Comparison of ENCODE assay signal across 2 cellular contexts in the genomic region with DNA sequence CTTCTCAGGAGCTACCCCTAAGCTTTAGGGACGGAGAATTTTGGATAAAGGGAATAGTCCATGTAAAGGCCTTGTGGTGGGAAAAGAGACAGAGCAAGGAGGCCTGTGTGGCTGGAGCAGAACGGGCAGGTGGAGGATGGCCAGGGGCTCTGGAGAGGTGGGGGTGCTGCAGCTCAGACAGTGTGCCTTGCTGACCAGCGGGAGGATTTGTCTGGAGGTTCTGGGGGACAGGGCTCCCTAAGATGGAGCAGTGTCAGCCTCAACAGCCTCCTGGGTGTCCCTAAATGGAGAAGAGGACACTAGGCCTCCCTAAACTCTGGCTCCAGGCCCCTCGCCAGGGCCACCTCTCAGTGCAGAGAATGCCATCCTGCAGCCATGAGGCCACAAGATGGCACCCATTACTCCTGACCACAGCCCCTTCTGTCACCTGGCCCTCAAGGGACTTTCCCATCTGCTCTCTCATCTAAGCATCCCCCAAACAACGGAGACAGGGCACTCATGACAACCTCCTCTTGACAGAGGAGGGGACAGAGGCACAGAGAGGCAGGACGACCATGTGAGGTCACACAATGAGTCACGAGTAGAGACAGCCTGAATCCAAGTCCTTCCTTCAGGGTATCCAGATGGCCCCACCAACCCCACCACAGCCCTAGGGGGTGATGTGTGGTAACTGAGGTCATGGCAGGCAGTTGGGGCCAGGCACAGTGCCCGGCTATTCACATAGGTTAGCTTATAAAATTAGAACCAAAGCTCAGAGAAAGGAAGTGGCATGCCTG.
TF ChIP-seq lines count a peak whose summit lies in the region.

No MANE protein-coding gene starts in this region.

TF ChIP-seq in SK-N-SH, 30 proteins besides CTCF, POLR2A, EP300 and RAD21 (continued from another document):
- TF ChIP-seq, protein P1, sequence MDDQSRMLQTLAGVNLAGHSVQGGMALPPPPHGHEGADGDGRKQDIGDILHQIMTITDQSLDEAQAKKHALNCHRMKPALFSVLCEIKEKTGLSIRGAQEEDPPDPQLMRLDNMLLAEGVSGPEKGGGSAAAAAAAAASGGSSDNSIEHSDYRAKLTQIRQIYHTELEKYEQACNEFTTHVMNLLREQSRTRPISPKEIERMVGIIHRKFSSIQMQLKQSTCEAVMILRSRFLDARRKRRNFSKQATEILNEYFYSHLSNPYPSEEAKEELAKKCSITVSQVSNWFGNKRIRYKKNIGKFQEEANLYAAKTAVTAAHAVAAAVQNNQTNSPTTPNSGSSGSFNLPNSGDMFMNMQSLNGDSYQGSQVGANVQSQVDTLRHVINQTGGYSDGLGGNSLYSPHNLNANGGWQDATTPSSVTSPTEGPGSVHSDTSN (IDR thresholded peaks at IDR 0.05): no peak
- TF ChIP-seq, protein P2, sequence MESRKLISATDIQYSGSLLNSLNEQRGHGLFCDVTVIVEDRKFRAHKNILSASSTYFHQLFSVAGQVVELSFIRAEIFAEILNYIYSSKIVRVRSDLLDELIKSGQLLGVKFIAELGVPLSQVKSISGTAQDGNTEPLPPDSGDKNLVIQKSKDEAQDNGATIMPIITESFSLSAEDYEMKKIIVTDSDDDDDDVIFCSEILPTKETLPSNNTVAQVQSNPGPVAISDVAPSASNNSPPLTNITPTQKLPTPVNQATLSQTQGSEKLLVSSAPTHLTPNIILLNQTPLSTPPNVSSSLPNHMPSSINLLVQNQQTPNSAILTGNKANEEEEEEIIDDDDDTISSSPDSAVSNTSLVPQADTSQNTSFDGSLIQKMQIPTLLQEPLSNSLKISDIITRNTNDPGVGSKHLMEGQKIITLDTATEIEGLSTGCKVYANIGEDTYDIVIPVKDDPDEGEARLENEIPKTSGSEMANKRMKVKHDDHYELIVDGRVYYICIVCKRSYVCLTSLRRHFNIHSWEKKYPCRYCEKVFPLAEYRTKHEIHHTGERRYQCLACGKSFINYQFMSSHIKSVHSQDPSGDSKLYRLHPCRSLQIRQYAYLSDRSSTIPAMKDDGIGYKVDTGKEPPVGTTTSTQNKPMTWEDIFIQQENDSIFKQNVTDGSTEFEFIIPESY (IDR thresholded peaks at IDR 0.05; ENCODE audit: borderline replicate concordance, low read depth): no peak
- TF ChIP-seq RXRA (IDR thresholded peaks at IDR 0.05; ENCODE audit: borderline replicate concordance, low read depth): no peak
- TF ChIP-seq, protein P3, sequence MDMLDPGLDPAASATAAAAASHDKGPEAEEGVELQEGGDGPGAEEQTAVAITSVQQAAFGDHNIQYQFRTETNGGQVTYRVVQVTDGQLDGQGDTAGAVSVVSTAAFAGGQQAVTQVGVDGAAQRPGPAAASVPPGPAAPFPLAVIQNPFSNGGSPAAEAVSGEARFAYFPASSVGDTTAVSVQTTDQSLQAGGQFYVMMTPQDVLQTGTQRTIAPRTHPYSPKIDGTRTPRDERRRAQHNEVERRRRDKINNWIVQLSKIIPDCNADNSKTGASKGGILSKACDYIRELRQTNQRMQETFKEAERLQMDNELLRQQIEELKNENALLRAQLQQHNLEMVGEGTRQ (IDR thresholded peaks at IDR 0.05; ENCODE audit: borderline replicate concordance, low read depth, low read length): no peak
- no peak for TF ChIP-seq YY1 (IDR thresholded peaks at IDR 0.05; ENCODE audit: low read depth)
- TF ChIP-seq CHD2 (IDR thresholded peaks at IDR 0.05; ENCODE audit: low read length, partially characterized antibody): no peak
- no peak for TF ChIP-seq RCOR1 (IDR thresholded peaks at IDR 0.05; ENCODE audit: low read length)
- TF ChIP-seq POLR2AphosphoS5 (IDR thresholded peaks at IDR 0.05; ENCODE audit: low read depth, low read length): no peak
- TF ChIP-seq FOXM1 (IDR thresholded peaks at IDR 0.05; ENCODE audit: low read depth): no peak
- TF ChIP-seq, protein P4, sequence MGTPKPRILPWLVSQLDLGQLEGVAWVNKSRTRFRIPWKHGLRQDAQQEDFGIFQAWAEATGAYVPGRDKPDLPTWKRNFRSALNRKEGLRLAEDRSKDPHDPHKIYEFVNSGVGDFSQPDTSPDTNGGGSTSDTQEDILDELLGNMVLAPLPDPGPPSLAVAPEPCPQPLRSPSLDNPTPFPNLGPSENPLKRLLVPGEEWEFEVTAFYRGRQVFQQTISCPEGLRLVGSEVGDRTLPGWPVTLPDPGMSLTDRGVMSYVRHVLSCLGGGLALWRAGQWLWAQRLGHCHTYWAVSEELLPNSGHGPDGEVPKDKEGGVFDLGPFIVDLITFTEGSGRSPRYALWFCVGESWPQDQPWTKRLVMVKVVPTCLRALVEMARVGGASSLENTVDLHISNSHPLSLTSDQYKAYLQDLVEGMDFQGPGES (IDR thresholded peaks at IDR 0.05; ENCODE audit: low read depth, low read length): no peak
- no peak for TF ChIP-seq JUND (IDR thresholded peaks at IDR 0.05)
- TF ChIP-seq MXI1 (IDR thresholded peaks at IDR 0.05; ENCODE audit: low read depth, low read length): no peak
- TF ChIP-seq ELF1 (IDR thresholded peaks at IDR 0.05): no peak
- TF ChIP-seq GABPA (IDR thresholded peaks at IDR 0.05; ENCODE audit: low read depth): no peak
- TF ChIP-seq NFIC (IDR thresholded peaks at IDR 0.05; ENCODE audit: borderline replicate concordance): no peak

TF ChIP-seq in SK-N-SH treated with all-trans-retinoic acid at 6 μM for 48 hours, 23 proteins besides CTCF, POLR2A, EP300 and RAD21 (continued from another document):
- TF ChIP-seq, protein P5, sequence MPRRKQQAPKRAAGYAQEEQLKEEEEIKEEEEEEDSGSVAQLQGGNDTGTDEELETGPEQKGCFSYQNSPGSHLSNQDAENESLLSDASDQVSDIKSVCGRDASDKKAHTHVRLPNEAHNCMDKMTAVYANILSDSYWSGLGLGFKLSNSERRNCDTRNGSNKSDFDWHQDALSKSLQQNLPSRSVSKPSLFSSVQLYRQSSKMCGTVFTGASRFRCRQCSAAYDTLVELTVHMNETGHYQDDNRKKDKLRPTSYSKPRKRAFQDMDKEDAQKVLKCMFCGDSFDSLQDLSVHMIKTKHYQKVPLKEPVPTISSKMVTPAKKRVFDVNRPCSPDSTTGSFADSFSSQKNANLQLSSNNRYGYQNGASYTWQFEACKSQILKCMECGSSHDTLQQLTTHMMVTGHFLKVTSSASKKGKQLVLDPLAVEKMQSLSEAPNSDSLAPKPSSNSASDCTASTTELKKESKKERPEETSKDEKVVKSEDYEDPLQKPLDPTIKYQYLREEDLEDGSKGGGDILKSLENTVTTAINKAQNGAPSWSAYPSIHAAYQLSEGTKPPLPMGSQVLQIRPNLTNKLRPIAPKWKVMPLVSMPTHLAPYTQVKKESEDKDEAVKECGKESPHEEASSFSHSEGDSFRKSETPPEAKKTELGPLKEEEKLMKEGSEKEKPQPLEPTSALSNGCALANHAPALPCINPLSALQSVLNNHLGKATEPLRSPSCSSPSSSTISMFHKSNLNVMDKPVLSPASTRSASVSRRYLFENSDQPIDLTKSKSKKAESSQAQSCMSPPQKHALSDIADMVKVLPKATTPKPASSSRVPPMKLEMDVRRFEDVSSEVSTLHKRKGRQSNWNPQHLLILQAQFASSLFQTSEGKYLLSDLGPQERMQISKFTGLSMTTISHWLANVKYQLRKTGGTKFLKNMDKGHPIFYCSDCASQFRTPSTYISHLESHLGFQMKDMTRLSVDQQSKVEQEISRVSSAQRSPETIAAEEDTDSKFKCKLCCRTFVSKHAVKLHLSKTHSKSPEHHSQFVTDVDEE (CRISPR knock-in tag; IDR thresholded peaks at IDR 0.05): no peak
- TF ChIP-seq, protein P6, sequence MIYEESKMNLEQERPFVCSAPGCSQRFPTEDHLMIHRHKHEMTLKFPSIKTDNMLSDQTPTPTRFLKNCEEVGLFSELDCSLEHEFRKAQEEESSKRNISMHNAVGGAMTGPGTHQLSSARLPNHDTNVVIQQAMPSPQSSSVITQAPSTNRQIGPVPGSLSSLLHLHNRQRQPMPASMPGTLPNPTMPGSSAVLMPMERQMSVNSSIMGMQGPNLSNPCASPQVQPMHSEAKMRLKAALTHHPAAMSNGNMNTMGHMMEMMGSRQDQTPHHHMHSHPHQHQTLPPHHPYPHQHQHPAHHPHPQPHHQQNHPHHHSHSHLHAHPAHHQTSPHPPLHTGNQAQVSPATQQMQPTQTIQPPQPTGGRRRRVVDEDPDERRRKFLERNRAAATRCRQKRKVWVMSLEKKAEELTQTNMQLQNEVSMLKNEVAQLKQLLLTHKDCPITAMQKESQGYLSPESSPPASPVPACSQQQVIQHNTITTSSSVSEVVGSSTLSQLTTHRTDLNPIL (CRISPR knock-in tag; IDR thresholded peaks at IDR 0.05; ENCODE audit: low read depth): no peak
- no peak for TF ChIP-seq ZFP3 (CRISPR knock-in tag; IDR thresholded peaks at IDR 0.05)
- no peak for TF ChIP-seq CSDC2 (CRISPR knock-in tag; IDR thresholded peaks at IDR 0.05)
- no peak for TF ChIP-seq OSR1 (CRISPR knock-in tag; IDR thresholded peaks at IDR 0.05)
